In the genomic region with DNA sequence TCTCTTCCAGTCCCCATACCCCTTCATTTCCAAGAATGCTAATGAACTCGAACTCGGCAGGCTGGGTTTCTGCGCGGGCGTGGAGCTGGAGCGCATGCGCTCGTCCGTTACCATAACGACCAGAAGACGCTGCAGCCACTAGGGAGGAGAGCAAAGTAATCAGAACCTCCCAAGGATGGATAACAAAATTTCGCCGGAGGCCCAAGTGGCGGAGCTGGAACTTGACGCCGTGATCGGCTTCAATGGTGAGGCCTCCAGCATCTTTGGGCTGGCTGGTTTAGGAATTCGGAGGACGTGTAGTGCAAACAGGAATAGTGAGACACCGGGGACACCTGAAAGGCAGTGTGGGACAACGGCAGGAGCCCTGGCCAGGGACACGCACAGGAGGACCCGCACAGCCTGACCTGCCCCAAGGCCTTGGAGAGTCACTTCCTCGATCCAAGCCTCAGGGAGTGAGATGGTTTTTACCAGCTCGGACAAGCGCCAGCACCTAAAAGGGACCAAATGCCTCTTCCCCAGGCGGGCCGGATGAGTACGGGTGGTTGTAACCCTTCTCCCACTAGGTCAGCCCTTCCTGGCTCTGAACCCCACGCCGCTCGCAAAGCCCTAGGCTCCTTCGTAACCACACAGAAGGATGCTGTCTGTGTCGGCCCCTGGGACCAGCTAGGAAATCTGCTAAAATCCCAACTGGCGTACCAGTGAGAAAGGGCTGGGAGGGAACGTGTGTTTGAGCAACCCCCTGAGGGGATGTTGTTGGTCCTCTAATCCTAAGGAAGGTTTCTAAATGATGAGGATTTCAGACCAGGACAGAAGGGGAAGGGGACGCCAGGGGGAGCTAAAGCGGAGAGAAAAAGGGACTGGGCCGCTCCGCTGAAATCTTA, we compare ENCODE assay signal across 8 cellular contexts. TPM values are rescaled to one million over a fixed set of nuclear protein-coding genes. Genes with fewer than 3 reads are reported as not detected.
A peak's percentile ranks its signal among the peaks of the same experiment; 100 is the strongest.
DNase-seq lines count a peak whose midpoint lies in the region; ATAC-seq and TF ChIP-seq lines count a peak whose summit lies in the region.

A gene with protein sequence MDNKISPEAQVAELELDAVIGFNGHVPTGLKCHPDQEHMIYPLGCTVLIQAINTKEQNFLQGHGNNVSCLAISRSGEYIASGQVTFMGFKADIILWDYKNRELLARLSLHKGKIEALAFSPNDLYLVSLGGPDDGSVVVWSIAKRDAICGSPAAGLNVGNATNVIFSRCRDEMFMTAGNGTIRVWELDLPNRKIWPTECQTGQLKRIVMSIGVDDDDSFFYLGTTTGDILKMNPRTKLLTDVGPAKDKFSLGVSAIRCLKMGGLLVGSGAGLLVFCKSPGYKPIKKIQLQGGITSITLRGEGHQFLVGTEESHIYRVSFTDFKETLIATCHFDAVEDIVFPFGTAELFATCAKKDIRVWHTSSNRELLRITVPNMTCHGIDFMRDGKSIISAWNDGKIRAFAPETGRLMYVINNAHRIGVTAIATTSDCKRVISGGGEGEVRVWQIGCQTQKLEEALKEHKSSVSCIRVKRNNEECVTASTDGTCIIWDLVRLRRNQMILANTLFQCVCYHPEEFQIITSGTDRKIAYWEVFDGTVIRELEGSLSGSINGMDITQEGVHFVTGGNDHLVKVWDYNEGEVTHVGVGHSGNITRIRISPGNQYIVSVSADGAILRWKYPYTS (plus strand): TSS at position 122 of the 881 bp plus-strand sequence. CDS start 54 bp downstream, at position 176.

- no peaks in the 10 kb centered on the region for H3K9me3 ChIP-seq in CD8-positive, alpha-beta memory T cell (ENCODE audit: low read length)

- H3K27me3 Mint-ChIP-seq in CD8-positive, alpha-beta memory T cell, result peaks cover 0 to 2% of the 10 kb centered on the region in 2 donors
- peaks cover 8% of the 10 kb centered on the region for H3K27me3 Mint-ChIP-seq in activated CD4-positive, alpha-beta T cell treated with anti-CD3 and anti-CD28 coated beads, Interleukin-2, amount 10 ng/mL, durations not matched to agents 24 days and 14 days

- no peak for ATAC-seq in GM21786 (IDR thresholded peaks at IDR 0.05; ENCODE audit: unreplicated experiment)

- CTCF ChIA-PET in CD8-positive, alpha-beta memory T cell (lab: Charles Lee), result interaction anchor here (0.7 to 1.9 kb wide), 5 partner anchors 10 to 89 kb away, joined by 3 to 6 read pairs (median 3); no protein-coding TSS in a partner anchor

- peak; percentile 21 for TF ChIP-seq CTCF in coronary artery (IDR thresholded peaks at IDR 0.05)

- peak; percentile 57 to 83 (median 71) for DNase-seq in CD8-positive, alpha-beta memory T cell
- DNase-seq in H4 (ENCODE audit: low spot score) (peak; percentile 59), NCI-H446 (lab: John Stamatoyannopoulos, UW) (peak; percentile 33 to 64), coronary artery (ENCODE audit: low spot score) (peak; percentile 76), left kidney (ENCODE audit: low read depth, low spot score) (peak; percentile 94)
- DNase-seq in activated CD4-positive, alpha-beta T cell treated with anti-CD3 and anti-CD28 coated beads, Interleukin-2, amount 10 ng/mL, durations not matched to agents 24 days and 14 days, result peak; percentile 93
- peak; percentile 67 to 68 for DNase-seq in stimulated activated CD4-positive, alpha-beta T cell treated with anti-CD3 and anti-CD28 coated beads, Interleukin-1b, Interleukin-23, amount 100 ng/mL, for 4 hours (ENCODE audit: low read depth in 2 of 2)

- peaks cover 28 to 46% (median 45%) of the 10 kb centered on the region in 3 donors for H3K4me1 Mint-ChIP-seq in CD8-positive, alpha-beta memory T cell
- peaks cover 14% of the 10 kb centered on the region for H3K4me1 Mint-ChIP-seq in activated CD4-positive, alpha-beta T cell treated with anti-CD3 and anti-CD28 coated beads, Interleukin-2, amount 10 ng/mL, durations not matched to agents 24 days and 14 days

- H3K27ac Mint-ChIP-seq in CD8-positive, alpha-beta memory T cell, result peak within 1 kb of the TSS; percentile 84 to 96 (median 88)
- peak within 1 kb of the TSS; percentile 89 for H3K27ac Mint-ChIP-seq in activated CD4-positive, alpha-beta T cell treated with anti-CD3 and anti-CD28 coated beads, Interleukin-2, amount 10 ng/mL, durations not matched to agents 24 days and 14 days

- peak within 1 kb of the TSS; percentile 98 to 100 (median 99) for H3K4me3 Mint-ChIP-seq in CD8-positive, alpha-beta memory T cell
- H3K4me3 Mint-ChIP-seq in activated CD4-positive, alpha-beta T cell treated with anti-CD3 and anti-CD28 coated beads, Interleukin-2, amount 10 ng/mL, durations not matched to agents 24 days and 14 days, result peak within 1 kb of the TSS; percentile 99

- H3K9me3 Mint-ChIP-seq in CD8-positive, alpha-beta memory T cell, result no peaks in the 10 kb centered on the region
- no peaks in the 10 kb centered on the region for H3K9me3 Mint-ChIP-seq in activated CD4-positive, alpha-beta T cell treated with anti-CD3 and anti-CD28 coated beads, Interleukin-2, amount 10 ng/mL, durations not matched to agents 24 days and 14 days

- POLR2A ChIA-PET in CD8-positive, alpha-beta memory T cell (lab: Charles Lee), result no interaction called here

- peak within 1 kb of the TSS; percentile 55 for H3K27ac ChIP-seq in CD8-positive, alpha-beta memory T cell (ENCODE audit: low read depth, low read length)
- peak within 1 kb of the TSS; percentile 48 to 71 for H3K27ac ChIP-seq in coronary artery

- H3K4me3 ChIP-seq in CD8-positive, alpha-beta memory T cell (ENCODE audit: low read length), result peak within 1 kb of the TSS; percentile 91
- peak within 1 kb of the TSS; percentile 81 for H3K4me3 ChIP-seq in coronary artery

- no peaks in the 10 kb centered on the region for H3K36me3 ChIP-seq in CD8-positive, alpha-beta memory T cell (ENCODE audit: insufficient read depth, low read length)

- H3K4me1 ChIP-seq in CD8-positive, alpha-beta memory T cell (ENCODE audit: insufficient read depth, low read length), result peaks cover 12% of the 10 kb centered on the region

- intact Hi-C loops in activated CD4-positive, alpha-beta T cell treated with anti-CD3 and anti-CD28 coated beads, Interleukin-2, amount 10 ng/mL, durations not matched to agents 24 days and 14 days (cut with micrococcal nuclease), result loop anchor here (10.0 kb wide), 1 partner anchor 168 kb away; no protein-coding TSS in a partner anchor

- peaks cover 0 to 10% (median 0%) of the 10 kb centered on the region in 3 donors for H3K36me3 Mint-ChIP-seq in CD8-positive, alpha-beta memory T cell
- H3K36me3 Mint-ChIP-seq in activated CD4-positive, alpha-beta T cell treated with anti-CD3 and anti-CD28 coated beads, Interleukin-2, amount 10 ng/mL, durations not matched to agents 24 days and 14 days (ENCODE audit: low read depth), result peaks cover 2% of the 10 kb centered on the region

- no peaks in the 10 kb centered on the region for H3K27me3 ChIP-seq in CD8-positive, alpha-beta memory T cell (ENCODE audit: insufficient read depth, low read length, poor library complexity, severe bottlenecking)

RNA-seq across cellular contexts. Expression of the gene that starts here (rescaled TPM):
- total RNA-seq in CD8-positive, alpha-beta memory T cell, result not detected
- not detected for polyA plus RNA-seq in CD8-positive, alpha-beta memory T cell
- not detected in 2 replicates for total RNA-seq in H4 (2014; rRNA removed; shearing (Covaris generic))
- total RNA-seq in activated CD4-positive, alpha-beta T cell treated with anti-CD3 and anti-CD28 coated beads, Interleukin-2, amount 10 ng/mL, durations not matched to agents 24 days and 14 days, result not detected in 2 replicates

Comparison
In these comparisons a context has a peak if more than half of its experiments do, and no peak if none do; other contexts are left out.
1. Peak in DNase-seq, H3K4me3 ChIP-seq and H3K27ac ChIP-seq in CD8-positive, alpha-beta memory T cell; RNA of the gene not detected or under 1 TPM.
2. Peak in DNase-seq in H4; RNA of the gene not detected or under 1 TPM.
3. Peak in DNase-seq in activated CD4-positive, alpha-beta T cell treated with anti-CD3 and anti-CD28 coated beads, Interleukin-2, amount 10 ng/mL, durations not matched to agents 24 days and 14 days; RNA of the gene not detected or under 1 TPM.